ENCODE assay signal across 13 cellular contexts in the genomic region with DNA sequence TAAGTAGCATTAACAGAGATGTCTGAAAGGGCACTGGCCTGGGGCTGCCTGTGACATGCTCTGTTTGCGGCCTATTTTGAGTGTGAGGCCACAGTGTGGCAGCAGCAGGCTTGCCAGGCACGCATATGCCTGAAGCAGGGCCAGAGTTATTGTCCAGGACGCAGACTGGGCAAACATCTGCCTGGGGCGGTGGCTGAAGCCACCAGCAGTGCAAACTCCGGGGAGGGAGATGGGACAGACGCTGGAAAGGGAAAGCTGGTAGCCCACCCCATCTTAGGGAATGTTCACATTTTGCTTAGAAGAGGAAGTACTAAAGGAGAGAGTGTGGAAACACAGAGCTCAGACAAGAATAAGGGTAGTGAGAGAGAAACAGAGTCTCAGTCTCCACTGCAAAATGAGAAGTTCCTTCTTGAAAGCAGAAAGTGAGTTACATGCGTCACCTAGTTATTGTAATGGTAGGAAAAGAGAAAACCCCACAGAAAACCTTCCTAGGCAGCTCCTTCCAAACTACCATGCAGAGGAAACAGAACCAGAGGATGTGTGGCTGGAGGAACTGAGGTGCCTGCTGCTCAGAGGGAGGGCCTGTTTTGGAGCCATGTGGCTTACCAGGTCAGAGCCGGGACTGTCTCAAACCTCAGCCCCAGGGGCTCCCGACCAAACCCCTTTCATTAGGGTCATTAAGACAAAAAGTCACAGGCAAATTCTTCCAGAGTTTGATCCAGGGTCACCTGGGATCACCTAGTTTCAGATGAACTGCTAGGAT. TPM values are rescaled to one million over a fixed set of nuclear protein-coding genes. Genes with fewer than 3 reads are reported as not detected.
DNase-seq lines count a peak whose midpoint lies in the region; ATAC-seq and TF ChIP-seq lines count a peak whose summit lies in the region.
"Had no signal": no experiment of that assay in that cellular context is flagged by ENCODE, and none has a peak within 500 bp of the region (broad histone marks: within the 10 kb centered on the region; RNA-seq: fewer than 3 reads in every experiment).

No MANE protein-coding gene starts in this region.

- peaks cover 23% of the 10 kb centered on the region for H3K36me3 Mint-ChIP-seq in Calu3 (ENCODE audit: insufficient read depth, unreplicated experiment)

- intact Hi-C loops in testis (cut with DNase I; ENCODE audit: low total_unique reads) (no loop called here), Calu3 (cut with micrococcal nuclease; ENCODE audit: unreplicated experiment) (no loop called here)

- H3K4me1 ChIP-seq in testis = peaks cover 15% of the 10 kb centered on the region

- no peaks in the 10 kb centered on the region for H3K27me3 Mint-ChIP-seq in Calu3 (ENCODE audit: unreplicated experiment)
- H3K27me3 Mint-ChIP-seq: activated CD8-positive, alpha-beta T cell treated with anti-CD3 and anti-CD28 coated beads for 36 hours; activated naive CD8-positive, alpha-beta T cell had no signal

- peaks cover 17% of the 10 kb centered on the region for H3K4me1 Mint-ChIP-seq in Calu3 (ENCODE audit: low read depth, unreplicated experiment)

- CTCF ChIA-PET in Calu3 (lab: Charles Lee) = interaction anchor here (4.0 kb wide), 1 partner anchor 12 kb away, joined by 22 read pairs; no protein-coding TSS in a partner anchor
- CTCF ChIA-PET in GM10248 (lab: Yijun Ruan, JAX) = interaction anchor here (1.0 to 3.9 kb wide), 4 partner anchors 9 to 70 kb away, joined by 3 to 26 read pairs (median 3); partner anchors contain the start of gene AKR1B1

- H3K4me3 ChIP-seq in choroid plexus epithelial cell (ENCODE audit: low read depth, low read length) (no peak overlapping the region), testis (no peak overlapping the region)

- no peaks in the 10 kb centered on the region for H3K9me3 Mint-ChIP-seq in Calu3 (ENCODE audit: low read depth, unreplicated experiment)
- H3K9me3 Mint-ChIP-seq: activated CD8-positive, alpha-beta T cell treated with anti-CD3 and anti-CD28 coated beads for 36 hours had no signal

- POLR2A ChIA-PET in GM10248 (lab: Yijun Ruan, JAX) = no interaction called here

- no peak overlapping the region for H3K4me3 Mint-ChIP-seq in Calu3 (ENCODE audit: low read depth, unreplicated experiment)
- H3K4me3 Mint-ChIP-seq: activated CD8-positive, alpha-beta T cell treated with anti-CD3 and anti-CD28 coated beads for 36 hours; activated naive CD8-positive, alpha-beta T cell had no signal

- no TSS peak for BruUV-seq in Calu3 (replicated peaks; lab: Mats Ljungman, UMichigan)

- no peaks in the 10 kb centered on the region for H3K36me3 ChIP-seq in testis (ENCODE audit: low read depth, missing control alignments)

- peak; percentile 6 for DNase-seq in SKM-1 (lab: John Stamatoyannopoulos, UW; ENCODE audit: unreplicated experiment)
- DNase-seq in SKM-1 treated with dmso at 0.1 percent for 144 hours (lab: John Stamatoyannopoulos, UW; ENCODE audit: unreplicated experiment) = no peak
- DNase-seq in choroid plexus epithelial cell (ENCODE audit: low read depth) = no peak
- DNase-seq in left lobe of liver (ENCODE audit: low spot score) = no peak
- peak; percentile 46 for DNase-seq in testis
- no peak for DNase-seq in Calu3
- DNase-seq in activated CD4-positive, alpha-beta T cell treated with anti-CD3 and anti-CD28 coated beads for 4 hours = no peak
- no peak for DNase-seq in GM10248 (ENCODE audit: extremely low spot score)
- DNase-seq: activated CD8-positive, alpha-beta T cell treated with anti-CD3 and anti-CD28 coated beads for 36 hours; GDM1; kidney; NCI-H226 had no signal

- no peak overlapping the region for H3K27ac Mint-ChIP-seq in Calu3 (ENCODE audit: unreplicated experiment)
- H3K27ac Mint-ChIP-seq: activated CD8-positive, alpha-beta T cell treated with anti-CD3 and anti-CD28 coated beads for 36 hours; activated naive CD8-positive, alpha-beta T cell had no signal

- ATAC-seq in left lobe of liver = peak; percentile 44
- ATAC-seq: activated CD8-positive, alpha-beta T cell treated with anti-CD3 and anti-CD28 coated beads for 36 hours had no signal

- peak; percentile 21 for TF ChIP-seq CTCF in choroid plexus epithelial cell (conservative IDR thresholded peaks at IDR 0.05; ENCODE audit: low read depth, low read length)
- no peak for TF ChIP-seq CTCF in testis (IDR thresholded peaks at IDR 0.05)
- TF ChIP-seq CTCF in Calu3 (IDR thresholded peaks at IDR 0.05; ENCODE audit: unreplicated experiment) = no peak
- no peak for TF ChIP-seq CTCF in GM10248 (IDR thresholded peaks at IDR 0.05; ENCODE audit: control extremely low read depth, extremely low read depth, low read depth, missing control alignments)

- H3K9me3 ChIP-seq in testis = no peaks in the 10 kb centered on the region

- no peak for TF ChIP-seq POLR2A in testis (IDR thresholded peaks at IDR 0.05)

- peak overlapping the region; percentile 50 to 69 for H3K27ac ChIP-seq in testis

- no peaks in the 10 kb centered on the region for H3K27me3 ChIP-seq in testis

- 85 to 91% methylated on average over 9 of the region's 9 CpGs for WGBS in testis, 2 donors

RNA-seq across cellular contexts. Expression of gene AKR1B1, which starts 14.5 kb away (rescaled TPM):
- 9.7 TPM for total RNA-seq in left lobe of liver
- 100 to 1,000 TPM in 1 of 2 donors, 10 to 100 TPM in 1; 99.8 to 105 TPM for total RNA-seq in testis
- polyA plus RNA-seq in testis (ENCODE audit: insufficient read depth, low read depth, low replicate concordance) = 129 TPM
- 115 and 139 TPM in 2 replicates for total RNA-seq in Calu3 (2022)

Comparison
In these comparisons a context has a peak if more than half of its experiments do, and no peak if none do; other contexts are left out.
1. DNase-seq: peak in SKM-1 (single experiment) and testis (single experiment); none in SKM-1 treated with dmso at 0.1 percent for 144 hours (single experiment), choroid plexus epithelial cell (single experiment), left lobe of liver (single experiment), Calu3 (single experiment), activated CD4-positive, alpha-beta T cell treated with anti-CD3 and anti-CD28 coated beads for 4 hours (0 of 2) and GM10248 (single experiment).